Comparison of ENCODE assay signal across 1 cellular context in genomic region chr1:156114919-156115513, GRCh38.
TF ChIP-seq lines count a peak whose summit lies in the region.

No MANE protein-coding gene starts in this region.

TF ChIP-seq in HEK293, 187 proteins besides CTCF, POLR2A, EP300 and RAD21 (continued from another document and continues in another):
- TF ChIP-seq ZNF280C (tag by site-specific recombination; IDR thresholded peaks at IDR 0.05) (no peak), ZBTB44 (tag by site-specific recombination; IDR thresholded peaks at IDR 0.05) (no peak), ZNF776 (tag by site-specific recombination; IDR thresholded peaks at IDR 0.05; ENCODE audit: borderline replicate concordance) (no peak), ZBTB7A (tag by site-specific recombination; IDR thresholded peaks at IDR 0.05; ENCODE audit: low read depth) (no peak), ZNF23 (tag by site-specific recombination; IDR thresholded peaks at IDR 0.05; ENCODE audit: borderline replicate concordance) (no peak), ZNF10 (tag by site-specific recombination; IDR thresholded peaks at IDR 0.05) (no peak), HOXD13 (CRISPR knock-in tag; IDR thresholded peaks at IDR 0.05; ENCODE audit: borderline replicate concordance) (no peak), TRIM28 (IDR thresholded peaks at IDR 0.05; ENCODE audit: borderline replicate concordance, low read length) (no peak; the same call in 1 of the 2 replicates), ZNF175 (tag by site-specific recombination; IDR thresholded peaks at IDR 0.05) (no peak), ZNF362 (tag by site-specific recombination; IDR thresholded peaks at IDR 0.05) (no peak), ZBTB17 (tag by site-specific recombination; IDR thresholded peaks at IDR 0.05) (0 out of 2 replicates have a peak, but pooled peaks have one; percentile 49), KLF9 (tag by site-specific recombination; IDR thresholded peaks at IDR 0.05; ENCODE audit: low read depth) (no peak), ZNF555 (tag by site-specific recombination; conservative IDR thresholded peaks at IDR 0.05) (no peak), REPIN1 (tag by site-specific recombination; IDR thresholded peaks at IDR 0.05; ENCODE audit: low read depth) (no peak), ZNF19 (tag by site-specific recombination; IDR thresholded peaks at IDR 0.05; ENCODE audit: low read depth) (no peak), ZNF274 (IDR thresholded peaks at IDR 0.05; ENCODE audit: low read length) (no peak), ZNF274 (tag by site-specific recombination; IDR thresholded peaks at IDR 0.05; ENCODE audit: borderline replicate concordance) (no peak), ZNF423 (tag by site-specific recombination; IDR thresholded peaks at IDR 0.05) (0 out of 2 replicates have a peak, but pooled peaks have one; percentile 46), ZBTB49 (tag by site-specific recombination; IDR thresholded peaks at IDR 0.05; ENCODE audit: low read depth) (no peak), ZNF398 (tag by site-specific recombination; IDR thresholded peaks at IDR 0.05) (peak; percentile 29; the same call in 1 of the 2 replicates), ZNF174 (tag by site-specific recombination; IDR thresholded peaks at IDR 0.05) (no peak), ZNF211 (tag by site-specific recombination; IDR thresholded peaks at IDR 0.05; ENCODE audit: low read depth) (no peak), KLF10 (tag by site-specific recombination; IDR thresholded peaks at IDR 0.05) (no peak), ZNF701 (tag by site-specific recombination; IDR thresholded peaks at IDR 0.05) (no peak), SALL2 (tag by site-specific recombination; IDR thresholded peaks at IDR 0.05; ENCODE audit: borderline replicate concordance) (no peak), ZNF341 (tag by site-specific recombination; IDR thresholded peaks at IDR 0.05; ENCODE audit: low read depth) (peak; percentile 71), PATZ1 (tag by site-specific recombination; IDR thresholded peaks at IDR 0.05) (peak; percentile 63; the same call in 1 of the 2 replicates), ZFP41 (tag by site-specific recombination; IDR thresholded peaks at IDR 0.05; ENCODE audit: borderline replicate concordance) (no peak), ZNF350 (tag by site-specific recombination; IDR thresholded peaks at IDR 0.05) (no peak), ZNF335 (tag by site-specific recombination; conservative IDR thresholded peaks at IDR 0.05) (peak; percentile 76), GLIS2 (tag by site-specific recombination; IDR thresholded peaks at IDR 0.05) (no peak; the same call in 1 of the 2 replicates), EGR2 (tag by site-specific recombination; IDR thresholded peaks at IDR 0.05; ENCODE audit: low read depth) (no peak), WT1 (tag by site-specific recombination; IDR thresholded peaks at IDR 0.05) (peak; percentile 65), ZFP37 (tag by site-specific recombination; IDR thresholded peaks at IDR 0.05) (peak; percentile 45; the same call in 1 of the 2 replicates), ZNF600 (tag by site-specific recombination; IDR thresholded peaks at IDR 0.05) (no peak), ZNF843 (tag by site-specific recombination; IDR thresholded peaks at IDR 0.05) (no peak), KLF8 (tag by site-specific recombination; IDR thresholded peaks at IDR 0.05) (peak; percentile 39), OSR2 (tag by site-specific recombination; IDR thresholded peaks at IDR 0.05) (no peak), ZFP3 (tag by site-specific recombination; IDR thresholded peaks at IDR 0.05; ENCODE audit: low read depth) (no peak), ZBTB26 (tag by site-specific recombination; optimal IDR thresholded peaks at IDR 0.05) (peak; percentile 81), YY2 (tag by site-specific recombination; IDR thresholded peaks at IDR 0.05) (no peak), ZNF37A (tag by site-specific recombination; IDR thresholded peaks at IDR 0.05) (no peak), ZNF837 (tag by site-specific recombination; IDR thresholded peaks at IDR 0.05) (no peak), MZF1 (tag by site-specific recombination; IDR thresholded peaks at IDR 0.05; ENCODE audit: borderline replicate concordance) (no peak), ZNF558 (tag by site-specific recombination; IDR thresholded peaks at IDR 0.05) (no peak), ZNF580 (tag by site-specific recombination; IDR thresholded peaks at IDR 0.05) (no peak), ZNF544 (tag by site-specific recombination; IDR thresholded peaks at IDR 0.05) (no peak), ZNF18 (tag by site-specific recombination; IDR thresholded peaks at IDR 0.05) (no peak), ZNF221 (tag by site-specific recombination; IDR thresholded peaks at IDR 0.05; ENCODE audit: borderline replicate concordance) (no peak), SP2 (tag by site-specific recombination; IDR thresholded peaks at IDR 0.05) (peak; percentile 70), ZNF223 (tag by site-specific recombination; IDR thresholded peaks at IDR 0.05) (no peak), ZNF654 (tag by site-specific recombination; IDR thresholded peaks at IDR 0.05; ENCODE audit: low read depth) (no peak), SETDB1 (IDR thresholded peaks at IDR 0.05; ENCODE audit: insufficient read length, low read length) (no peak), ZNF645 (tag by site-specific recombination; IDR thresholded peaks at IDR 0.05) (no peak), ZNF16 (tag by site-specific recombination; IDR thresholded peaks at IDR 0.05; ENCODE audit: low read depth) (no peak)
